ENCODE assay signal across 1 cellular context in genomic region chr9:133953976-133954709, GRCh38.
TF ChIP-seq lines count a peak whose summit lies in the region.

No MANE protein-coding gene starts in this region.

TF ChIP-seq in GM12878, 131 proteins besides CTCF, POLR2A, EP300 and RAD21 (continued from another document):
- TF ChIP-seq MLLT1 (IDR thresholded peaks at IDR 0.05) (peak; percentile 57), TARDBP (IDR thresholded peaks at IDR 0.05; ENCODE audit: borderline replicate concordance) (no peak), IRF3 (IDR thresholded peaks at IDR 0.05) (no peak), PBX3 (IDR thresholded peaks at IDR 0.05; ENCODE audit: insufficient replicate concordance, low read depth, low read length) (peak; percentile 38), RUNX3 (IDR thresholded peaks at IDR 0.05; ENCODE audit: low read length) (no peak), PRDM15 (CRISPR knock-in tag; IDR thresholded peaks at IDR 0.05) (no peak), MTA2 (IDR thresholded peaks at IDR 0.05; ENCODE audit: low read depth) (peak; percentile 53; the same call in 1 of the 2 replicates), BCL11A (IDR thresholded peaks at IDR 0.05; ENCODE audit: low read depth, low read length) (peak; percentile 72), RELA (IDR thresholded peaks at IDR 0.05; ENCODE audit: borderline replicate concordance, partially characterized antibody) (peak; percentile 37), PKNOX1 (IDR thresholded peaks at IDR 0.05) (peak; percentile 75; the same call in 1 of the 2 replicates), PAX8 (IDR thresholded peaks at IDR 0.05) (no peak), PML (IDR thresholded peaks at IDR 0.05; ENCODE audit: low read length) (no peak), BRCA1 (IDR thresholded peaks at IDR 0.05; ENCODE audit: low read depth, low read length) (no peak), HCFC1 (IDR thresholded peaks at IDR 0.05; ENCODE audit: low read length) (no peak), ATF2 (IDR thresholded peaks at IDR 0.05; ENCODE audit: low read length) (no peak), NFIC (IDR thresholded peaks at IDR 0.05; ENCODE audit: low read depth, low read length) (no peak), MXI1 (IDR thresholded peaks at IDR 0.05; ENCODE audit: low read depth, low read length) (peak; percentile 77), TBL1XR1 (IDR thresholded peaks at IDR 0.05; ENCODE audit: low read depth, low read length) (no peak)
